ENCODE assay signal across 1 cellular context in the genomic region with DNA sequence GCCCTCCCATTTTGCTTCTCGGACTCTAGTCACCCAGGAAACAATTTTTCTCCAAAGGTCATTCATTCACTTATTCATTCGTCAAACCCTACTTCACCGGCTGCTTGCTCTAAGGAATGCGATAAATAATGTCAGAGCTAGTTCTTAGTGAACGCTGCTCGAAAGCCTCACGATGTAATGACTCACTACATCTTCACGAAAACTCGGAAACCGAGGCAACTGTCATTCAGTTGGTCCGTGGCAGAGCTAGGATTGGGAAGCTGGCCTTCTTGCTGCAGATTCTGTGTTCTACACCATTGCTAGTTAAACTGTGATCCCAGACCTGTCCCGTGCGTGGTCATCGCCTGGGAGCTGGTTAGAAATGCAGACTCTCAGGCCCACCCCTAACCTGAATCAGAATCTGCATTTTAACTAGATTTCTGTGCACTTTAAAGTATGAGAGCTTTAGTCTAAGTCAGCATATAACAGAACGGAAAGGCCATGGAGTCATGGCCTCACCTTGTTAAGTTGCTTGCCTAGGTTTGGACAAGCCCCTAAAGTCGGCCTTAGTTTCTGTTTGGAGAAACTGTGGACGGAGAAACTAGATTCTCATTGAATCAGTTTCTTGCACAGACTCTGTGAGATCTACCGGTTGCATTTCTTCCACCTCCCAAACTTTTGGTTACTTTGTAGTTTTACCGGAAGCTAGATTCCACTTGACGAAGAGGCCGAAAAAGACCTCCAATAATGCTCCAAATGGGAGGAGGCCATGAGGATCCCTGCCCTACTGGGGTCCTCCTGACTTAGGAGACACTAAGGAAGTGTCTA.
A peak's percentile ranks its signal among the peaks of the same experiment; 100 is the strongest.
TF ChIP-seq lines count a peak whose summit lies in the region.

No MANE protein-coding gene starts in this region.

TF ChIP-seq in K562, 482 proteins besides CTCF, POLR2A, EP300 and RAD21 (continued from another document and continues in another):
- TF ChIP-seq NRF1 (conservative IDR thresholded peaks at IDR 0.05 in 1 of 2, IDR thresholded peaks at IDR 0.05 in 1 of 2) (peak; percentile 18 to 19; a peak in 1 of 4 replicates), RBM22 (IDR thresholded peaks at IDR 0.05; ENCODE audit: low read depth, low read length, poor library complexity, severe bottlenecking) (no peak), RBM34 (IDR thresholded peaks at IDR 0.05; ENCODE audit: borderline replicate concordance, insufficient read depth, low read length) (no peak), CREB1 (IDR thresholded peaks at IDR 0.05) (no peak), CREB1 (CRISPR knock-in tag; IDR thresholded peaks at IDR 0.05) (no peak), NCOA4 (IDR thresholded peaks at IDR 0.05; ENCODE audit: partially characterized antibody) (no peak), CTBP1 (IDR thresholded peaks at IDR 0.05; ENCODE audit: borderline replicate concordance) (no peak), GABPB2 (CRISPR knock-in tag; conservative IDR thresholded peaks at IDR 0.05) (no peak; the same call in 1 of the 2 replicates), SIN3B (IDR thresholded peaks at IDR 0.05; ENCODE audit: low read depth) (no peak), L3MBTL2 (IDR thresholded peaks at IDR 0.05) (no peak; the same call in 1 of the 2 replicates), ZNF444 (CRISPR knock-in tag; IDR thresholded peaks at IDR 0.05) (0 out of 2 replicates have a peak, but pooled peaks have one; percentile 59), HNRNPK (IDR thresholded peaks at IDR 0.05; ENCODE audit: low read depth, low read length, poor library complexity, severe bottlenecking) (no peak), LCOR (CRISPR knock-in tag; IDR thresholded peaks at IDR 0.05) (0 out of 2 replicates have a peak, but pooled peaks have one; percentile 17), MTF1 (CRISPR knock-in tag; IDR thresholded peaks at IDR 0.05; ENCODE audit: borderline replicate concordance) (no peak), NUFIP1 (IDR thresholded peaks at IDR 0.05; ENCODE audit: partially characterized antibody) (no peak), EGR1 (conservative IDR thresholded peaks at IDR 0.05) (0 out of 2 replicates have a peak, but pooled peaks have one; percentile 23), TCF3 (CRISPR knock-in tag; IDR thresholded peaks at IDR 0.05) (no peak), SNIP1 (IDR thresholded peaks at IDR 0.05; ENCODE audit: low read depth) (no peak), TAF7 (tag; IDR thresholded peaks at IDR 0.05) (no peak), ZNF140 (CRISPR knock-in tag; IDR thresholded peaks at IDR 0.05) (no peak), POLR3A (IDR thresholded peaks at IDR 0.05; ENCODE audit: borderline replicate concordance, extremely low read depth, insufficient read depth, insufficient read length) (no peak), BACH1 (tag; IDR thresholded peaks at IDR 0.05) (0 out of 2 replicates have a peak, but pooled peaks have one; percentile 56), MCM2 (IDR thresholded peaks at IDR 0.05; ENCODE audit: low read depth) (no peak), NBN (IDR thresholded peaks at IDR 0.05; ENCODE audit: low read depth) (peak; percentile 18; the same call in 1 of the 2 replicates), NFXL1 (CRISPR knock-in tag; IDR thresholded peaks at IDR 0.05) (no peak), MEIS2 (IDR thresholded peaks at IDR 0.05; ENCODE audit: partially characterized antibody) (peak; percentile 93), KDM5B (IDR thresholded peaks at IDR 0.05; ENCODE audit: insufficient replicate concordance, low read depth, low read length) (peak; percentile 33), FOSL1 (tag; conservative IDR thresholded peaks at IDR 0.05) (peak; percentile 84)
- TF ChIP-seq, protein P1, sequence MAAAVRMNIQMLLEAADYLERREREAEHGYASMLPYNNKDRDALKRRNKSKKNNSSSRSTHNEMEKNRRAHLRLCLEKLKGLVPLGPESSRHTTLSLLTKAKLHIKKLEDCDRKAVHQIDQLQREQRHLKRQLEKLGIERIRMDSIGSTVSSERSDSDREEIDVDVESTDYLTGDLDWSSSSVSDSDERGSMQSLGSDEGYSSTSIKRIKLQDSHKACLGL (CRISPR knock-in tag; IDR thresholded peaks at IDR 0.05; ENCODE audit: borderline replicate concordance, poor library complexity, severe bottlenecking) = no peak
- TF ChIP-seq, protein P2, sequence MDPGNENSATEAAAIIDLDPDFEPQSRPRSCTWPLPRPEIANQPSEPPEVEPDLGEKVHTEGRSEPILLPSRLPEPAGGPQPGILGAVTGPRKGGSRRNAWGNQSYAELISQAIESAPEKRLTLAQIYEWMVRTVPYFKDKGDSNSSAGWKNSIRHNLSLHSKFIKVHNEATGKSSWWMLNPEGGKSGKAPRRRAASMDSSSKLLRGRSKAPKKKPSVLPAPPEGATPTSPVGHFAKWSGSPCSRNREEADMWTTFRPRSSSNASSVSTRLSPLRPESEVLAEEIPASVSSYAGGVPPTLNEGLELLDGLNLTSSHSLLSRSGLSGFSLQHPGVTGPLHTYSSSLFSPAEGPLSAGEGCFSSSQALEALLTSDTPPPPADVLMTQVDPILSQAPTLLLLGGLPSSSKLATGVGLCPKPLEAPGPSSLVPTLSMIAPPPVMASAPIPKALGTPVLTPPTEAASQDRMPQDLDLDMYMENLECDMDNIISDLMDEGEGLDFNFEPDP (CRISPR knock-in tag; IDR thresholded peaks at IDR 0.05) = no peak
- TF ChIP-seq, protein P3, sequence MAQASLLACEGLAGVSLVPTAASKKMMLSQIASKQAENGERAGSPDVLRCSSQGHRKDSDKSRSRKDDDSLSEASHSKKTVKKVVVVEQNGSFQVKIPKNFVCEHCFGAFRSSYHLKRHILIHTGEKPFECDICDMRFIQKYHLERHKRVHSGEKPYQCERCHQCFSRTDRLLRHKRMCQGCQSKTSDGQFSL (CRISPR knock-in tag; IDR thresholded peaks at IDR 0.05) = no peak
- TF ChIP-seq, protein P3 (tag; IDR thresholded peaks at IDR 0.05) = no peak
- TF ChIP-seq, protein P4, sequence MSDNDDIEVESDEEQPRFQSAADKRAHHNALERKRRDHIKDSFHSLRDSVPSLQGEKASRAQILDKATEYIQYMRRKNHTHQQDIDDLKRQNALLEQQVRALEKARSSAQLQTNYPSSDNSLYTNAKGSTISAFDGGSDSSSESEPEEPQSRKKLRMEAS (CRISPR knock-in tag; IDR thresholded peaks at IDR 0.05) = no peak
- TF ChIP-seq, protein P5, sequence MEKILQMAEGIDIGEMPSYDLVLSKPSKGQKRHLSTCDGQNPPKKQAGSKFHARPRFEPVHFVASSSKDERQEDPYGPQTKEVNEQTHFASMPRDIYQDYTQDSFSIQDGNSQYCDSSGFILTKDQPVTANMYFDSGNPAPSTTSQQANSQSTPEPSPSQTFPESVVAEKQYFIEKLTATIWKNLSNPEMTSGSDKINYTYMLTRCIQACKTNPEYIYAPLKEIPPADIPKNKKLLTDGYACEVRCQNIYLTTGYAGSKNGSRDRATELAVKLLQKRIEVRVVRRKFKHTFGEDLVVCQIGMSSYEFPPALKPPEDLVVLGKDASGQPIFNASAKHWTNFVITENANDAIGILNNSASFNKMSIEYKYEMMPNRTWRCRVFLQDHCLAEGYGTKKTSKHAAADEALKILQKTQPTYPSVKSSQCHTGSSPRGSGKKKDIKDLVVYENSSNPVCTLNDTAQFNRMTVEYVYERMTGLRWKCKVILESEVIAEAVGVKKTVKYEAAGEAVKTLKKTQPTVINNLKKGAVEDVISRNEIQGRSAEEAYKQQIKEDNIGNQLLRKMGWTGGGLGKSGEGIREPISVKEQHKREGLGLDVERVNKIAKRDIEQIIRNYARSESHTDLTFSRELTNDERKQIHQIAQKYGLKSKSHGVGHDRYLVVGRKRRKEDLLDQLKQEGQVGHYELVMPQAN (IDR thresholded peaks at IDR 0.05; ENCODE audit: borderline replicate concordance) = no peak; the same call in none of the 2 replicates
- TF ChIP-seq, protein P6, sequence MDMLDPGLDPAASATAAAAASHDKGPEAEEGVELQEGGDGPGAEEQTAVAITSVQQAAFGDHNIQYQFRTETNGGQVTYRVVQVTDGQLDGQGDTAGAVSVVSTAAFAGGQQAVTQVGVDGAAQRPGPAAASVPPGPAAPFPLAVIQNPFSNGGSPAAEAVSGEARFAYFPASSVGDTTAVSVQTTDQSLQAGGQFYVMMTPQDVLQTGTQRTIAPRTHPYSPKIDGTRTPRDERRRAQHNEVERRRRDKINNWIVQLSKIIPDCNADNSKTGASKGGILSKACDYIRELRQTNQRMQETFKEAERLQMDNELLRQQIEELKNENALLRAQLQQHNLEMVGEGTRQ (CRISPR knock-in tag; IDR thresholded peaks at IDR 0.05) = no peak
- TF ChIP-seq, protein P7, sequence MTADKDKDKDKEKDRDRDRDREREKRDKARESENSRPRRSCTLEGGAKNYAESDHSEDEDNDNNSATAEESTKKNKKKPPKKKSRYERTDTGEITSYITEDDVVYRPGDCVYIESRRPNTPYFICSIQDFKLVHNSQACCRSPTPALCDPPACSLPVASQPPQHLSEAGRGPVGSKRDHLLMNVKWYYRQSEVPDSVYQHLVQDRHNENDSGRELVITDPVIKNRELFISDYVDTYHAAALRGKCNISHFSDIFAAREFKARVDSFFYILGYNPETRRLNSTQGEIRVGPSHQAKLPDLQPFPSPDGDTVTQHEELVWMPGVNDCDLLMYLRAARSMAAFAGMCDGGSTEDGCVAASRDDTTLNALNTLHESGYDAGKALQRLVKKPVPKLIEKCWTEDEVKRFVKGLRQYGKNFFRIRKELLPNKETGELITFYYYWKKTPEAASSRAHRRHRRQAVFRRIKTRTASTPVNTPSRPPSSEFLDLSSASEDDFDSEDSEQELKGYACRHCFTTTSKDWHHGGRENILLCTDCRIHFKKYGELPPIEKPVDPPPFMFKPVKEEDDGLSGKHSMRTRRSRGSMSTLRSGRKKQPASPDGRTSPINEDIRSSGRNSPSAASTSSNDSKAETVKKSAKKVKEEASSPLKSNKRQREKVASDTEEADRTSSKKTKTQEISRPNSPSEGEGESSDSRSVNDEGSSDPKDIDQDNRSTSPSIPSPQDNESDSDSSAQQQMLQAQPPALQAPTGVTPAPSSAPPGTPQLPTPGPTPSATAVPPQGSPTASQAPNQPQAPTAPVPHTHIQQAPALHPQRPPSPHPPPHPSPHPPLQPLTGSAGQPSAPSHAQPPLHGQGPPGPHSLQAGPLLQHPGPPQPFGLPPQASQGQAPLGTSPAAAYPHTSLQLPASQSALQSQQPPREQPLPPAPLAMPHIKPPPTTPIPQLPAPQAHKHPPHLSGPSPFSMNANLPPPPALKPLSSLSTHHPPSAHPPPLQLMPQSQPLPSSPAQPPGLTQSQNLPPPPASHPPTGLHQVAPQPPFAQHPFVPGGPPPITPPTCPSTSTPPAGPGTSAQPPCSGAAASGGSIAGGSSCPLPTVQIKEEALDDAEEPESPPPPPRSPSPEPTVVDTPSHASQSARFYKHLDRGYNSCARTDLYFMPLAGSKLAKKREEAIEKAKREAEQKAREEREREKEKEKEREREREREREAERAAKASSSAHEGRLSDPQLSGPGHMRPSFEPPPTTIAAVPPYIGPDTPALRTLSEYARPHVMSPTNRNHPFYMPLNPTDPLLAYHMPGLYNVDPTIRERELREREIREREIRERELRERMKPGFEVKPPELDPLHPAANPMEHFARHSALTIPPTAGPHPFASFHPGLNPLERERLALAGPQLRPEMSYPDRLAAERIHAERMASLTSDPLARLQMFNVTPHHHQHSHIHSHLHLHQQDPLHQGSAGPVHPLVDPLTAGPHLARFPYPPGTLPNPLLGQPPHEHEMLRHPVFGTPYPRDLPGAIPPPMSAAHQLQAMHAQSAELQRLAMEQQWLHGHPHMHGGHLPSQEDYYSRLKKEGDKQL (CRISPR knock-in tag; IDR thresholded peaks at IDR 0.05; ENCODE audit: borderline replicate concordance) = no peak
- TF ChIP-seq, protein P8, sequence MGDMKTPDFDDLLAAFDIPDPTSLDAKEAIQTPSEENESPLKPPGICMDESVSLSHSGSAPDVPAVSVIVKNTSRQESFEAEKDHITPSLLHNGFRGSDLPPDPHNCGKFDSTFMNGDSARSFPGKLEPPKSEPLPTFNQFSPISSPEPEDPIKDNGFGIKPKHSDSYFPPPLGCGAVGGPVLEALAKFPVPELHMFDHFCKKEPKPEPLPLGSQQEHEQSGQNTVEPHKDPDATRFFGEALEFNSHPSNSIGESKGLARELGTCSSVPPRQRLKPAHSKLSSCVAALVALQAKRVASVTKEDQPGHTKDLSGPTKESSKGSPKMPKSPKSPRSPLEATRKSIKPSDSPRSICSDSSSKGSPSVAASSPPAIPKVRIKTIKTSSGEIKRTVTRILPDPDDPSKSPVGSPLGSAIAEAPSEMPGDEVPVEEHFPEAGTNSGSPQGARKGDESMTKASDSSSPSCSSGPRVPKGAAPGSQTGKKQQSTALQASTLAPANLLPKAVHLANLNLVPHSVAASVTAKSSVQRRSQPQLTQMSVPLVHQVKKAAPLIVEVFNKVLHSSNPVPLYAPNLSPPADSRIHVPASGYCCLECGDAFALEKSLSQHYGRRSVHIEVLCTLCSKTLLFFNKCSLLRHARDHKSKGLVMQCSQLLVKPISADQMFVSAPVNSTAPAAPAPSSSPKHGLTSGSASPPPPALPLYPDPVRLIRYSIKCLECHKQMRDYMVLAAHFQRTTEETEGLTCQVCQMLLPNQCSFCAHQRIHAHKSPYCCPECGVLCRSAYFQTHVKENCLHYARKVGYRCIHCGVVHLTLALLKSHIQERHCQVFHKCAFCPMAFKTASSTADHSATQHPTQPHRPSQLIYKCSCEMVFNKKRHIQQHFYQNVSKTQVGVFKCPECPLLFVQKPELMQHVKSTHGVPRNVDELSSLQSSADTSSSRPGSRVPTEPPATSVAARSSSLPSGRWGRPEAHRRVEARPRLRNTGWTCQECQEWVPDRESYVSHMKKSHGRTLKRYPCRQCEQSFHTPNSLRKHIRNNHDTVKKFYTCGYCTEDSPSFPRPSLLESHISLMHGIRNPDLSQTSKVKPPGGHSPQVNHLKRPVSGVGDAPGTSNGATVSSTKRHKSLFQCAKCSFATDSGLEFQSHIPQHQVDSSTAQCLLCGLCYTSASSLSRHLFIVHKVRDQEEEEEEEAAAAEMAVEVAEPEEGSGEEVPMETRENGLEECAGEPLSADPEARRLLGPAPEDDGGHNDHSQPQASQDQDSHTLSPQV (IDR thresholded peaks at IDR 0.05) = 0 out of 2 replicates have a peak, but pooled peaks have one; percentile 62
- TF ChIP-seq, protein P9, sequence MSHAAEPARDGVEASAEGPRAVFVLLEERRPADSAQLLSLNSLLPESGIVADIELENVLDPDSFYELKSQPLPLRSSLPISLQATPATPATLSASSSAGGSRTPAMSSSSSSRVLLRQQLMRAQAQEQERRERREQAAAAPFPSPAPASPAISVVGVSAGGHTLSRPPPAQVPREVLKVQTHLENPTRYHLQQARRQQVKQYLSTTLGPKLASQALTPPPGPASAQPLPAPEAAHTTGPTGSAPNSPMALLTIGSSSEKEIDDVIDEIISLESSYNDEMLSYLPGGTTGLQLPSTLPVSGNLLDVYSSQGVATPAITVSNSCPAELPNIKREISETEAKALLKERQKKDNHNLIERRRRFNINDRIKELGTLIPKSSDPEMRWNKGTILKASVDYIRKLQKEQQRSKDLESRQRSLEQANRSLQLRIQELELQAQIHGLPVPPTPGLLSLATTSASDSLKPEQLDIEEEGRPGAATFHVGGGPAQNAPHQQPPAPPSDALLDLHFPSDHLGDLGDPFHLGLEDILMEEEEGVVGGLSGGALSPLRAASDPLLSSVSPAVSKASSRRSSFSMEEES (CRISPR knock-in tag; IDR thresholded peaks at IDR 0.05) = no peak
- TF ChIP-seq, protein P10, sequence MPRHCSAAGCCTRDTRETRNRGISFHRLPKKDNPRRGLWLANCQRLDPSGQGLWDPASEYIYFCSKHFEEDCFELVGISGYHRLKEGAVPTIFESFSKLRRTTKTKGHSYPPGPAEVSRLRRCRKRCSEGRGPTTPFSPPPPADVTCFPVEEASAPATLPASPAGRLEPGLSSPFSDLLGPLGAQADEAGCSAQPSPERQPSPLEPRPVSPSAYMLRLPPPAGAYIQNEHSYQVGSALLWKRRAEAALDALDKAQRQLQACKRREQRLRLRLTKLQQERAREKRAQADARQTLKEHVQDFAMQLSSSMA (CRISPR knock-in tag; IDR thresholded peaks at IDR 0.05) = 0 out of 2 replicates have a peak, but pooled peaks have one; percentile 63
